In genomic region chr16:30458561-30459394, GRCh38 we compare ENCODE assay signal across 8 cellular contexts. TPM values are rescaled to one million over a fixed set of nuclear protein-coding genes. Genes with fewer than 3 reads are reported as not detected.
A peak's percentile ranks its signal among the peaks of the same experiment; 100 is the strongest.
DNase-seq lines count a peak whose midpoint lies in the region; ATAC-seq and TF ChIP-seq lines count a peak whose summit lies in the region.

No MANE protein-coding gene starts in this region.

- H3K36me3 ChIP-seq in brain microvascular endothelial cell (replicated peaks), result no peaks in the 10 kb centered on the region

- POLR2A ChIA-PET in MCF 10A (lab: Yijun Ruan, JAX), result interaction anchor here (0.7 kb wide), 1 partner anchor 17 kb away, joined by 3 read pairs; no protein-coding TSS in a partner anchor

- TF ChIP-seq CTCF in brain microvascular endothelial cell (IDR thresholded peaks at IDR 0.05; ENCODE audit: low read depth, low read length, missing control alignments) (no peak), MCF 10A (IDR thresholded peaks at IDR 0.05; ENCODE audit: unreplicated experiment) (no peak)

- H3K4me3 Mint-ChIP-seq in central memory CD8-positive, alpha-beta T cell, result peak overlapping the region; percentile 53
- H3K4me3 Mint-ChIP-seq in MCF 10A (ENCODE audit: unreplicated experiment), result no peak overlapping the region

- H3K4me1 Mint-ChIP-seq in central memory CD8-positive, alpha-beta T cell, result peaks cover 49% of the 10 kb centered on the region
- no peaks in the 10 kb centered on the region for H3K4me1 Mint-ChIP-seq in MCF 10A (ENCODE audit: insufficient read depth, unreplicated experiment)

- H3K27me3 ChIP-seq in brain microvascular endothelial cell (replicated peaks), result no peaks in the 10 kb centered on the region

- BruUV-seq in MCF 10A (replicated peaks; lab: Mats Ljungman, UMichigan), result no TSS peak

- H3K27me3 Mint-ChIP-seq in central memory CD8-positive, alpha-beta T cell, result no peaks in the 10 kb centered on the region
- no peaks in the 10 kb centered on the region for H3K27me3 Mint-ChIP-seq in MCF 10A (ENCODE audit: insufficient read depth, unreplicated experiment)

- CTCF ChIA-PET in MCF 10A (lab: Yijun Ruan, JAX), result interaction anchor here (1.0 kb wide), 1 partner anchor 9 kb away, joined by 6 read pairs; no protein-coding TSS in a partner anchor

- H3K9me3 Mint-ChIP-seq in central memory CD8-positive, alpha-beta T cell, result no peaks in the 10 kb centered on the region
- H3K9me3 Mint-ChIP-seq in MCF 10A (ENCODE audit: unreplicated experiment), result no peaks in the 10 kb centered on the region

- peak overlapping the region; percentile 80 for H3K27ac Mint-ChIP-seq in central memory CD8-positive, alpha-beta T cell (ENCODE audit: low read depth)
- no peak overlapping the region for H3K27ac Mint-ChIP-seq in MCF 10A (ENCODE audit: low read depth, unreplicated experiment)

- H3K27ac ChIP-seq in brain microvascular endothelial cell, result no peak overlapping the region

- in situ Hi-C loops in brain microvascular endothelial cell (cut with HindIII; ENCODE audit: low pct_ligation_motif_present, low sequenced_read_pairs), result no loop called here

- H3K36me3 Mint-ChIP-seq in central memory CD8-positive, alpha-beta T cell (ENCODE audit: insufficient read depth), result peaks cover 11% of the 10 kb centered on the region
- no peaks in the 10 kb centered on the region for H3K36me3 Mint-ChIP-seq in MCF 10A (ENCODE audit: insufficient read depth, unreplicated experiment)

- intact Hi-C loops in MCF 10A (cut with micrococcal nuclease), result no loop called here

- no peak overlapping the region for H3K4me3 ChIP-seq in brain microvascular endothelial cell (ENCODE audit: low read depth, low read length)

- DNase-seq in UCSD-AML1 (lab: John Stamatoyannopoulos, UW; ENCODE audit: unreplicated experiment), result peak; percentile 81
- DNase-seq in central memory CD8-positive, alpha-beta T cell (ENCODE audit: low spot score in 2 of 2), result peak; percentile 43 to 72
- peak; percentile 67 to 89 (median 79) for DNase-seq in stimulated activated CD4-positive, alpha-beta T cell treated with anti-CD3 and anti-CD28 coated beads, TNF-alpha, amount 100 ng/mL, for 24 hours (ENCODE audit: low read depth in 3 of 3)
- no peak for DNase-seq in brain microvascular endothelial cell
- no peak for DNase-seq in NCI-H524 treated with DMSO at 0.1 percent for 48 hours (lab: John Stamatoyannopoulos, UW)
- no peak for DNase-seq in MCF 10A (ENCODE audit: unreplicated experiment)

- ATAC-seq in GM19043 (IDR thresholded peaks at IDR 0.05; ENCODE audit: low read depth, unreplicated experiment), result peak; percentile 62
- ATAC-seq in HG03135 (IDR thresholded peaks at IDR 0.05; ENCODE audit: unreplicated experiment), result peak; percentile 74
- ATAC-seq in central memory CD8-positive, alpha-beta T cell (replicated peaks; ENCODE audit: extremely low read depth, poor library complexity, severe bottlenecking), result peak; percentile 96

RNA-seq across cellular contexts. Expression of gene SEPHS2, which starts 13.1 kb away (rescaled TPM):
- 51.9 and 73.3 TPM in 2 replicates for total RNA-seq in MCF 10A (2022)

RNA-seq across cellular contexts. Expression of gene ITGAL, which starts 13.8 kb away (rescaled TPM):
- not detected in 2 replicates for total RNA-seq in MCF 10A (2022)

RNA-seq across cellular contexts. Expression of gene DCTPP1, which starts 28.9 kb away (rescaled TPM):
- total RNA-seq in MCF 10A (2022), result 29.1 and 42.4 TPM in 2 replicates

RNA-seq across cellular contexts. Expression of gene ZNF771, which starts 51.4 kb away (rescaled TPM):
- 8.1 and 8.3 TPM in 2 replicates for total RNA-seq in MCF 10A (2022)

Comparison
In these comparisons a context has a peak if more than half of its experiments do, and no peak if none do; other contexts are left out.
1. DNase-seq: peak in UCSD-AML1 (single experiment), central memory CD8-positive, alpha-beta T cell (2 of 2) and stimulated activated CD4-positive, alpha-beta T cell treated with anti-CD3 and anti-CD28 coated beads, TNF-alpha, amount 100 ng/mL, for 24 hours (3 of 3); none in brain microvascular endothelial cell (single experiment), NCI-H524 treated with DMSO at 0.1 percent for 48 hours (single experiment) and MCF 10A (single experiment).
2. Peak in every context shown above with its lines, with median percentiles within 50 percentile points of each other: ATAC-seq.